ENCODE assay signal across 1 cellular context in genomic region chr4:105471566-105472176, GRCh38.
TF ChIP-seq lines count a peak whose summit lies in the region.

No MANE protein-coding gene starts in this region.

TF ChIP-seq in GM23338, 12 proteins besides CTCF, POLR2A, EP300 and RAD21 (continued from another document):
- TF ChIP-seq, protein P1, sequence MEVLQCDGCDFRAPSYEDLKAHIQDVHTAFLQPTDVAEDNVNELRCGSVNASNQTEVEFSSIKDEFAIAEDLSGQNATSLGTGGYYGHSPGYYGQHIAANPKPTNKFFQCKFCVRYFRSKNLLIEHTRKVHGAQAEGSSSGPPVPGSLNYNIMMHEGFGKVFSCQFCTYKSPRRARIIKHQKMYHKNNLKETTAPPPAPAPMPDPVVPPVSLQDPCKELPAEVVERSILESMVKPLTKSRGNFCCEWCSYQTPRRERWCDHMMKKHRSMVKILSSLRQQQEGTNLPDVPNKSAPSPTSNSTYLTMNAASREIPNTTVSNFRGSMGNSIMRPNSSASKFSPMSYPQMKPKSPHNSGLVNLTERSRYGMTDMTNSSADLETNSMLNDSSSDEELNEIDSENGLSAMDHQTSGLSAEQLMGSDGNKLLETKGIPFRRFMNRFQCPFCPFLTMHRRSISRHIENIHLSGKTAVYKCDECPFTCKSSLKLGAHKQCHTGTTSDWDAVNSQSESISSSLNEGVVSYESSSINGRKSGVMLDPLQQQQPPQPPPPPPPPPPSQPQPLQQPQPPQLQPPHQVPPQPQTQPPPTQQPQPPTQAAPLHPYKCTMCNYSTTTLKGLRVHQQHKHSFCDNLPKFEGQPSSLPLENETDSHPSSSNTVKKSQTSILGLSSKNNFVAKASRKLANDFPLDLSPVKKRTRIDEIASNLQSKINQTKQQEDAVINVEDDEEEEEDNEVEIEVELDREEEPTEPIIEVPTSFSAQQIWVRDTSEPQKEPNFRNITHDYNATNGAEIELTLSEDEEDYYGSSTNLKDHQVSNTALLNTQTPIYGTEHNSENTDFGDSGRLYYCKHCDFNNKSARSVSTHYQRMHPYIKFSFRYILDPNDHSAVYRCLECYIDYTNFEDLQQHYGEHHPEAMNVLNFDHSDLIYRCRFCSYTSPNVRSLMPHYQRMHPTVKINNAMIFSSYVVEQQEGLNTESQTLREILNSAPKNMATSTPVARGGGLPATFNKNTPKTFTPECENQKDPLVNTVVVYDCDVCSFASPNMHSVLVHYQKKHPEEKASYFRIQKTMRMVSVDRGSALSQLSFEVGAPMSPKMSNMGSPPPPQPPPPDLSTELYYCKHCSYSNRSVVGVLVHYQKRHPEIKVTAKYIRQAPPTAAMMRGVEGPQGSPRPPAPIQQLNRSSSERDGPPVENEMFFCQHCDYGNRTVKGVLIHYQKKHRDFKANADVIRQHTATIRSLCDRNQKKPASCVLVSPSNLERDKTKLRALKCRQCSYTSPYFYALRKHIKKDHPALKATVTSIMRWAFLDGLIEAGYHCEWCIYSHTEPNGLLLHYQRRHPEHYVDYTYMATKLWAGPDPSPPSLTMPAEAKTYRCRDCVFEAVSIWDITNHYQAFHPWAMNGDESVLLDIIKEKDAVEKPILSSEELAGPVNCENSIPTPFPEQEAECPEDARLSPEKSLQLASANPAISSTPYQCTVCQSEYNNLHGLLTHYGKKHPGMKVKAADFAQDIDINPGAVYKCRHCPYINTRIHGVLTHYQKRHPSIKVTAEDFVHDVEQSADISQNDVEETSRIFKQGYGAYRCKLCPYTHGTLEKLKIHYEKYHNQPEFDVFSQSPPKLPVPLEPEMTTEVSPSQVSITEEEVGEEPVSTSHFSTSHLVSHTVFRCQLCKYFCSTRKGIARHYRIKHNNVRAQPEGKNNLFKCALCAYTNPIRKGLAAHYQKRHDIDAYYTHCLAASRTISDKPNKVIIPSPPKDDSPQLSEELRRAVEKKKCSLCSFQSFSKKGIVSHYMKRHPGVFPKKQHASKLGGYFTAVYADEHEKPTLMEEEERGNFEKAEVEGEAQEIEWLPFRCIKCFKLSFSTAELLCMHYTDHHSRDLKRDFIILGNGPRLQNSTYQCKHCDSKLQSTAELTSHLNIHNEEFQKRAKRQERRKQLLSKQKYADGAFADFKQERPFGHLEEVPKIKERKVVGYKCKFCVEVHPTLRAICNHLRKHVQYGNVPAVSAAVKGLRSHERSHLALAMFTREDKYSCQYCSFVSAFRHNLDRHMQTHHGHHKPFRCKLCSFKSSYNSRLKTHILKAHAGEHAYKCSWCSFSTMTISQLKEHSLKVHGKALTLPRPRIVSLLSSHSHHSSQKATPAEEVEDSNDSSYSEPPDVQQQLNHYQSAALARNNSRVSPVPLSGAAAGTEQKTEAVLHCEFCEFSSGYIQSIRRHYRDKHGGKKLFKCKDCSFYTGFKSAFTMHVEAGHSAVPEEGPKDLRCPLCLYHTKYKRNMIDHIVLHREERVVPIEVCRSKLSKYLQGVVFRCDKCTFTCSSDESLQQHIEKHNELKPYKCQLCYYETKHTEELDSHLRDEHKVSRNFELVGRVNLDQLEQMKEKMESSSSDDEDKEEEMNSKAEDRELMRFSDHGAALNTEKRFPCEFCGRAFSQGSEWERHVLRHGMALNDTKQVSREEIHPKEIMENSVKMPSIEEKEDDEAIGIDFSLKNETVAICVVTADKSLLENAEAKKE (CRISPR knock-in tag; IDR thresholded peaks at IDR 0.05): no peak
- no peak for TF ChIP-seq ZNF331 (CRISPR knock-in tag; IDR thresholded peaks at IDR 0.05; ENCODE audit: low read depth)
- TF ChIP-seq POLR2AphosphoS5 (IDR thresholded peaks at IDR 0.05; ENCODE audit: low read depth): no peak
- TF ChIP-seq JUNB (IDR thresholded peaks at IDR 0.05; ENCODE audit: unreplicated experiment): no peak
